In genomic region chr7:47331179-47331565, GRCh38 we compare ENCODE assay signal across 20 cellular contexts.
A peak's percentile ranks its signal among the peaks of the same experiment; 100 is the strongest.
DNase-seq lines count a peak whose midpoint lies in the region; ATAC-seq and TF ChIP-seq lines count a peak whose summit lies in the region.
"Had no signal": no experiment of that assay in that cellular context is flagged by ENCODE, and none has a peak within 500 bp of the region (broad histone marks: within the 10 kb centered on the region; RNA-seq: fewer than 3 reads in every experiment).

No MANE protein-coding gene starts in this region.

- peaks cover 26% of the 10 kb centered on the region for H3F3A ChIP-seq in neural progenitor cell (ENCODE audit: low read depth)

- peaks cover 70% of the 10 kb centered on the region for H3K4me1 Mint-ChIP-seq in neural progenitor cell

- H3K4me3 Mint-ChIP-seq in neural progenitor cell: no peak overlapping the region

- TF ChIP-seq CTCF in right atrium auricular region (IDR thresholded peaks at IDR 0.05) (no peak), heart left ventricle (IDR thresholded peaks at IDR 0.05) (no peak), left lung (IDR thresholded peaks at IDR 0.05) (no peak), neural progenitor cell (IDR thresholded peaks at IDR 0.05) (no peak), foreskin fibroblast (IDR thresholded peaks at IDR 0.05; ENCODE audit: low read depth, low read length) (no peak)

- intact Hi-C loops in heart left ventricle (cut with DNase I): loop anchor here in 1 of 10 donors (5.0 kb wide), 1 partner anchor 34 kb away; no protein-coding TSS in a partner anchor
- intact Hi-C loops in left lung (cut with DNase I): no loop called here

- no peak for TF ChIP-seq POLR2A in heart left ventricle (IDR thresholded peaks at IDR 0.05)

- ATAC-seq in heart left ventricle: no peak
- ATAC-seq in left lung: peak; percentile 47
- ATAC-seq: HCT116, PC-3 had no signal

- H3K36me3 Mint-ChIP-seq in neural progenitor cell: peaks cover 6% of the 10 kb centered on the region

- H3K79me2 ChIP-seq in neural progenitor cell (ENCODE audit: low read depth): no peaks in the 10 kb centered on the region

- H2AFZ ChIP-seq in neural progenitor cell (replicated peaks): no peak overlapping the region
- H2AFZ ChIP-seq: GM23248 had no signal

- no peaks in the 10 kb centered on the region for H3K9me3 Mint-ChIP-seq in neural progenitor cell

- H3K9me3 ChIP-seq in right atrium auricular region (no peaks in the 10 kb centered on the region), heart left ventricle (no peaks in the 10 kb centered on the region), left lung (no peaks in the 10 kb centered on the region), neural progenitor cell (ENCODE audit: low read depth) (no peaks in the 10 kb centered on the region)
- H3K9me3 ChIP-seq: BLaER1 treated with 17β-estradiol and CSF1 and Interleukin-3, amounts not matched to agents 10 nM and 100 nM; MG63 had no signal

- peaks cover 3% of the 10 kb centered on the region for H3K27me3 Mint-ChIP-seq in neural progenitor cell (ENCODE audit: insufficient read depth, low read depth)

- H3K4me1 ChIP-seq in right atrium auricular region (peaks cover 0 to 85% of the 10 kb centered on the region in 2 donors), heart left ventricle (peaks cover 15 to 78% (median 55%) of the 10 kb centered on the region in 12 donors), left lung (peaks cover 16 to 47% of the 10 kb centered on the region in 2 donors), neural progenitor cell (peaks cover 42% of the 10 kb centered on the region)

- H3K27me3 ChIP-seq in right atrium auricular region: no peaks in the 10 kb centered on the region
- H3K27me3 ChIP-seq in heart left ventricle: no peaks in the 10 kb centered on the region
- H3K27me3 ChIP-seq in left lung: no peaks in the 10 kb centered on the region
- H3K27me3 ChIP-seq in neural progenitor cell: no peaks in the 10 kb centered on the region
- H3K27me3 ChIP-seq: BLaER1 treated with 17β-estradiol and CSF1 and Interleukin-3, amounts not matched to agents 10 nM and 100 nM; MG63 had no signal

- H3K27ac ChIP-seq in right atrium auricular region (peak overlapping the region; percentile 76 to 96), heart left ventricle (no peak overlapping the region), left lung (peak overlapping the region in 1 of 2 donors; percentile 47), neural progenitor cell (no peak overlapping the region)
- H3K27ac ChIP-seq: BLaER1 treated with 17β-estradiol and CSF1 and Interleukin-3, amounts not matched to agents 10 nM and 100 nM; GM23248 had no signal

- 83 to 87% (median 85%) methylated on average over 6 of the region's 6 CpGs for WGBS in heart left ventricle, 4 donors

- H3K36me3 ChIP-seq in right atrium auricular region: no peaks in the 10 kb centered on the region
- peaks cover 0 to 55% (median 0%) of the 10 kb centered on the region in 9 donors for H3K36me3 ChIP-seq in heart left ventricle
- H3K36me3 ChIP-seq in left lung: peaks cover 0 to 16% of the 10 kb centered on the region in 2 donors
- no peaks in the 10 kb centered on the region for H3K36me3 ChIP-seq in neural progenitor cell

- no peak overlapping the region for H3K4me2 ChIP-seq in neural progenitor cell

- DNase-seq in right atrium auricular region (ENCODE audit: low spot score) (peak; percentile 55), heart left ventricle (no peak), left lung (no peak), neural progenitor cell (ENCODE audit: low spot score) (no peak), UCSD-AML1 (lab: John Stamatoyannopoulos, UW; ENCODE audit: unreplicated experiment) (no peak), NCI-H82 treated with DMSO at 0.1 percent for 48 hours (lab: John Stamatoyannopoulos, UW; ENCODE audit: unreplicated experiment) (no peak), foreskin fibroblast (no peak), NCI-H2029 (lab: John Stamatoyannopoulos, UW) (no peak)
- DNase-seq: GF-D8, GM23248, IMR-90, Karpas-422, MG63, NCI-H1105, NCI-H1694 treated with DMSO at 0.1 percent for 48 hours, NCI-H2171, NCI-H446 treated with DMSO at 0.1 percent for 48 hours, PC-3 had no signal

- H3K4me3 ChIP-seq in right atrium auricular region (no peak overlapping the region), heart left ventricle (no peak overlapping the region), left lung (no peak overlapping the region), neural progenitor cell (no peak overlapping the region), foreskin fibroblast (ENCODE audit: low read depth in 1 of 2, low read length in 2 of 2) (no peak overlapping the region)
- H3K4me3 ChIP-seq: BLaER1 treated with 17β-estradiol and CSF1 and Interleukin-3, amounts not matched to agents 10 nM and 100 nM; GM23248; MG63 had no signal

- peak overlapping the region; percentile 37 for H3K27ac Mint-ChIP-seq in neural progenitor cell

- H4K20me1 ChIP-seq in neural progenitor cell (ENCODE audit: low read depth): peaks cover 18% of the 10 kb centered on the region

- no peak overlapping the region for H3K9ac ChIP-seq in neural progenitor cell
- H3K9ac ChIP-seq: GM23248 had no signal

Comparison
In these comparisons a context has a peak if more than half of its experiments do, and no peak if none do; other contexts are left out.
1. H3K27ac ChIP-seq: peak in right atrium auricular region (2 of 2); none in heart left ventricle (0 of 12) and neural progenitor cell (single experiment).